Comparison of ENCODE assay signal across 21 cellular contexts in the genomic region with DNA sequence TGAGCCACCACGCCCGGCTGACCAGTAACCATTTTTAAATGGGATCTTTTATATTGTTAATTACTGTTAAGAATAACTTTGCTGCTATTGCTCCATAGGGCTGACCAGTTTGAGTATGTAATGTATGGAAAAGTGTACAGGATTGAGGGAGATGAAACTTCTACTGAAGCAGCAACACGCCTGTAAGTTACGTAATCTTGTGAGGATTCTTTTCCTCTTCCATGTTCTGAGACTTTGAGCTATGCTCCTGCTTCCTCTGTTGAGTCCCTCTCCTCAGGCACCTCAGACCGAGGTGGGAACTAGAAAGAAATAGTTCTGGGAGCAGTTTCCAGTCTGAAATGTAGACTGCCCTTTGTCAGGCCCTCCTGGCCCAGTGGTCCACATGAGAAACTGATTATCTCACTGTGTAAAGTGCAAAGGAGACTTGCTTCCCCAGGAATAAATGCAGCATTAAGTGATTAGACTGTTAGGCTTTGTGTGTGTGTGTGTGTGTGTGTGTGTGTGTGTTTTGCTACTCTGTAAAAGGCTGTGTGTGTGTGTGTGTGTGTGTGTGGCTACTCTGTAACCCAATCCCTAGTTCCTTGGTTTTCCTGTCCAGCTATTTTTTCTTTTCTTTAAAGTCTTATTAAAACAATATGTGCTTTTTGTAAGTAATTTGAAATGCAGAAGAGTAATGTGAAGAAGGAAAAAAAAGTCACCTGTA. TPM values are rescaled to one million over a fixed set of nuclear protein-coding genes. Genes with fewer than 3 reads are reported as not detected.
DNase-seq lines count a peak whose midpoint lies in the region; ATAC-seq and TF ChIP-seq lines count a peak whose summit lies in the region.
"Had no signal": no experiment of that assay in that cellular context is flagged by ENCODE, and none has a peak within 500 bp of the region (broad histone marks: within the 10 kb centered on the region; RNA-seq: fewer than 3 reads in every experiment).

No MANE protein-coding gene starts in this region.

- H3K4me1 ChIP-seq in fibroblast of lung (ENCODE audit: control insufficient read depth, extremely low read depth, insufficient read depth, low read length): peaks cover 5% of the 10 kb centered on the region

- H3K27me3 ChIP-seq in fibroblast of lung (ENCODE audit: control insufficient read depth, insufficient read depth, low read length): no peaks in the 10 kb centered on the region
- H3K27me3 ChIP-seq: adrenal gland, esophagus muscularis mucosa, neutrophil, sigmoid colon, vagina had no signal

- H2AFZ ChIP-seq in fibroblast of lung (ENCODE audit: low read length): no peak overlapping the region
- H2AFZ ChIP-seq: PC-9 had no signal

- H4K20me1 ChIP-seq in fibroblast of lung (ENCODE audit: control insufficient read depth, extremely low read depth, insufficient read depth, low read length): no peaks in the 10 kb centered on the region

- H3K79me2 ChIP-seq in fibroblast of lung (ENCODE audit: control insufficient read depth, insufficient read depth, low read length): peaks cover 13% of the 10 kb centered on the region

- H3K27ac Mint-ChIP-seq in activated CD4-positive, alpha-beta T cell treated with anti-CD3 and anti-CD28 coated beads for 36 hours: peak overlapping the region; percentile 19
- peak overlapping the region; percentile 78 for H3K27ac Mint-ChIP-seq in progenitor cell of endocrine pancreas
- H3K27ac Mint-ChIP-seq: stimulated activated naive B cell treated with anti-CD40 and anti-IgM and Interleukin-4, amounts not matched to agents 10 μg/mL and 1 μg/mL and 100 μg/mL, for 72 hours had no signal

- H3K4me1 Mint-ChIP-seq in activated CD4-positive, alpha-beta T cell treated with anti-CD3 and anti-CD28 coated beads for 36 hours: peaks cover 31% of the 10 kb centered on the region
- peaks cover 20% of the 10 kb centered on the region for H3K4me1 Mint-ChIP-seq in progenitor cell of endocrine pancreas (ENCODE audit: low read depth)

- POLR2A ChIA-PET in activated CD4-positive, alpha-beta T cell treated with anti-CD3 and anti-CD28 coated beads for 36 hours (lab: Charles Lee): interaction anchor here (0.6 to 1.1 kb wide), 3 partner anchors 18 to 64 kb away, joined by 3 to 4 read pairs (median 3); no protein-coding TSS in a partner anchor

- no peak for TF ChIP-seq CTCF in fibroblast of lung (conservative IDR thresholded peaks at IDR 0.05 in 1 of 2, IDR thresholded peaks at IDR 0.05 in 1 of 2; ENCODE audit: low read depth in 1 of 2, low read length in 2 of 2)
- no peak for TF ChIP-seq CTCF in progenitor cell of endocrine pancreas (IDR thresholded peaks at IDR 0.05; ENCODE audit: unreplicated experiment)

- peak overlapping the region; percentile 27 for H3K4me2 ChIP-seq in fibroblast of lung (ENCODE audit: extremely low read depth, insufficient read depth, low read length)
- H3K4me2 ChIP-seq: PC-9 had no signal

- H3K9ac ChIP-seq in fibroblast of lung (ENCODE audit: insufficient read depth, low read length): no peak overlapping the region

- H3K9me3 Mint-ChIP-seq in activated CD4-positive, alpha-beta T cell treated with anti-CD3 and anti-CD28 coated beads for 36 hours (ENCODE audit: low read depth): no peaks in the 10 kb centered on the region
- H3K9me3 Mint-ChIP-seq in progenitor cell of endocrine pancreas (ENCODE audit: low read depth): no peaks in the 10 kb centered on the region
- H3K9me3 Mint-ChIP-seq: stimulated activated naive B cell treated with anti-CD40 and anti-IgM and Interleukin-4, amounts not matched to agents 10 μg/mL and 1 μg/mL and 100 μg/mL, for 72 hours; T-cell had no signal

- H3K27me3 Mint-ChIP-seq in activated CD4-positive, alpha-beta T cell treated with anti-CD3 and anti-CD28 coated beads for 36 hours: no peaks in the 10 kb centered on the region
- no peaks in the 10 kb centered on the region for H3K27me3 Mint-ChIP-seq in progenitor cell of endocrine pancreas
- H3K27me3 Mint-ChIP-seq: stimulated activated naive B cell treated with anti-CD40 and anti-IgM and Interleukin-4, amounts not matched to agents 10 μg/mL and 1 μg/mL and 100 μg/mL, for 72 hours; T-cell had no signal

- intact Hi-C loops in activated CD4-positive, alpha-beta T cell treated with anti-CD3 and anti-CD28 coated beads for 36 hours (cut with DNase I, micrococcal nuclease): no loop called here

- no peak overlapping the region for H3K27ac ChIP-seq in fibroblast of lung (ENCODE audit: insufficient read depth, low read length)
- H3K27ac ChIP-seq: adrenal gland, coronary artery, esophagus muscularis mucosa, neutrophil, PC-9, sigmoid colon, vagina had no signal

- peaks cover 10% of the 10 kb centered on the region for H3K36me3 ChIP-seq in fibroblast of lung (ENCODE audit: control insufficient read depth, insufficient read depth, low read length)

- peaks cover 53% of the 10 kb centered on the region for H3K36me3 Mint-ChIP-seq in activated CD4-positive, alpha-beta T cell treated with anti-CD3 and anti-CD28 coated beads for 36 hours (ENCODE audit: low read depth)
- peaks cover 30% of the 10 kb centered on the region for H3K36me3 Mint-ChIP-seq in progenitor cell of endocrine pancreas (ENCODE audit: insufficient read depth)

- CTCF ChIA-PET in activated CD4-positive, alpha-beta T cell treated with anti-CD3 and anti-CD28 coated beads for 36 hours (lab: Charles Lee): interaction anchor here (0.7 kb wide), 1 partner anchor 14 kb away, joined by 3 read pairs; no protein-coding TSS in a partner anchor

- no peak for ATAC-seq in activated CD4-positive, alpha-beta T cell treated with anti-CD3 and anti-CD28 coated beads for 36 hours
- no peak for ATAC-seq in GM19395 (IDR thresholded peaks at IDR 0.05; ENCODE audit: unreplicated experiment)
- ATAC-seq in GM21423 (IDR thresholded peaks at IDR 0.05; ENCODE audit: unreplicated experiment): no peak
- no peak for ATAC-seq in HG03159 (IDR thresholded peaks at IDR 0.05; ENCODE audit: unreplicated experiment)
- ATAC-seq: stimulated activated naive B cell treated with anti-CD40 and anti-IgM and Interleukin-4, amounts not matched to agents 10 μg/mL and 1 μg/mL and 100 μg/mL, for 72 hours; T-cell had no signal

- no peaks in the 10 kb centered on the region for H3K9me3 ChIP-seq in fibroblast of lung (ENCODE audit: control insufficient read depth, insufficient read depth, low read depth, low read length)
- H3K9me3 ChIP-seq: adrenal gland, esophagus muscularis mucosa, neutrophil, sigmoid colon, vagina had no signal

- H3K4me3 Mint-ChIP-seq in activated CD4-positive, alpha-beta T cell treated with anti-CD3 and anti-CD28 coated beads for 36 hours: no peak overlapping the region
- H3K4me3 Mint-ChIP-seq in progenitor cell of endocrine pancreas (ENCODE audit: low read depth): peak overlapping the region; percentile 37
- H3K4me3 Mint-ChIP-seq: stimulated activated naive B cell treated with anti-CD40 and anti-IgM and Interleukin-4, amounts not matched to agents 10 μg/mL and 1 μg/mL and 100 μg/mL, for 72 hours; T-cell had no signal

- DNase-seq in activated CD4-positive, alpha-beta T cell treated with anti-CD3 and anti-CD28 coated beads for 36 hours: no peak
- no peak for DNase-seq in activated CD4-positive, alpha-beta T cell treated with anti-CD3 and anti-CD28 coated beads, Interleukin-2, amount 50 U/mL, for 4 hours
- peak; percentile 45 for DNase-seq in NCI-H69 (lab: John Stamatoyannopoulos, UW)
- DNase-seq in fibroblast of lung (ENCODE audit: low read depth in 2 of 2): peak; percentile 36 to 67
- DNase-seq in progenitor cell of endocrine pancreas (ENCODE audit: low spot score, unreplicated experiment): no peak
- DNase-seq: adrenal gland; NCI-H1436; NCI-H524; PC-9; sigmoid colon; stimulated activated naive B cell treated with anti-CD40 and anti-IgM and Interleukin-4, amounts not matched to agents 10 μg/mL and 1 μg/mL and 100 μg/mL, for 72 hours; T-cell had no signal

- H3K4me3 ChIP-seq in fibroblast of lung (replicated peaks in 1 of 4; ENCODE audit: control extremely low read depth in 1 of 4, insufficient read depth in 1 of 4, low read depth in 3 of 4, low read length in 4 of 4): no peak overlapping the region
- H3K4me3 ChIP-seq: adrenal gland, coronary artery, esophagus muscularis mucosa, lung, PC-9, sigmoid colon, vagina had no signal

RNA-seq across cellular contexts. Expression of a gene that starts 5.3 kb away (rescaled TPM):
- 100 to 1,000 TPM; 130 to 143 TPM for total RNA-seq in activated CD4-positive, alpha-beta T cell treated with anti-CD3 and anti-CD28 coated beads for 36 hours
- total RNA-seq in fibroblast of lung (59.6 and 62.4 TPM in 2 replicates), progenitor cell of endocrine pancreas (89.3 and 90.5 TPM in 2 replicates)
- 100 and 124 TPM in 2 replicates for polyA plus RNA-seq in fibroblast of lung
- polyA plus RNA-seq in fibroblast of lung (2012): 50.4 and 60.6 TPM in 2 replicates
- polyA minus RNA-seq in fibroblast of lung (ENCODE audit: low replicate concordance): 41.5 and 47.6 TPM in 2 replicates

RNA-seq across cellular contexts. Expression of a gene that starts 5.4 kb away (rescaled TPM):
- total RNA-seq in activated CD4-positive, alpha-beta T cell treated with anti-CD3 and anti-CD28 coated beads for 36 hours: 1 to 10 TPM; 4.6 to 4.7 TPM
- 1.8 and 3.1 TPM in 2 replicates for total RNA-seq in fibroblast of lung
- 0.93 and 1.7 TPM in 2 replicates for polyA plus RNA-seq in fibroblast of lung
- 0.92 and 1.9 TPM in 2 replicates for polyA plus RNA-seq in fibroblast of lung (2012)
- polyA minus RNA-seq in fibroblast of lung (ENCODE audit: low replicate concordance): 1.3 and 5.4 TPM in 2 replicates
- 21.9 and 22.4 TPM in 2 replicates for total RNA-seq in progenitor cell of endocrine pancreas

RNA-seq across cellular contexts. Expression of a gene that starts 11.2 kb away (rescaled TPM):
- not detected for total RNA-seq in activated CD4-positive, alpha-beta T cell treated with anti-CD3 and anti-CD28 coated beads for 36 hours
- 0.50 and 0.51 TPM in 2 replicates for total RNA-seq in fibroblast of lung
- polyA plus RNA-seq in fibroblast of lung: 0.16 and 0.27 TPM in 2 replicates
- polyA plus RNA-seq in fibroblast of lung (2012): 0.16 and 0.45 TPM in 2 replicates
- 0.59 TPM in 1 of 2 replicates, not detected in the other for polyA minus RNA-seq in fibroblast of lung (ENCODE audit: low replicate concordance)
- total RNA-seq in progenitor cell of endocrine pancreas: 6.2 and 7.1 TPM in 2 replicates
- total RNA-seq: PC-9, T-cell had no signal
- polyA plus RNA-seq: AG04450 had no signal

RNA-seq across cellular contexts. Expression of a gene that starts 13.1 kb away (rescaled TPM):
- total RNA-seq in activated CD4-positive, alpha-beta T cell treated with anti-CD3 and anti-CD28 coated beads for 36 hours: under 1 TPM in 1 of 2 experiments, not detected in 1; 0.23 TPM
- total RNA-seq in fibroblast of lung (1.3 and 4.8 TPM in 2 replicates), progenitor cell of endocrine pancreas (10.2 and 13.0 TPM in 2 replicates)
- 0.46 and 1.3 TPM in 2 replicates for polyA plus RNA-seq in fibroblast of lung
- polyA plus RNA-seq in fibroblast of lung (2012): 1.6 and 2.4 TPM in 2 replicates
- polyA minus RNA-seq in fibroblast of lung (ENCODE audit: low replicate concordance): 0.07 and 1.9 TPM in 2 replicates
- total RNA-seq: PC-9 had no signal

RNA-seq across cellular contexts. Expression of a gene that starts 29.4 kb away (rescaled TPM):
- 1 to 10 TPM; 3.7 to 4.5 TPM for total RNA-seq in activated CD4-positive, alpha-beta T cell treated with anti-CD3 and anti-CD28 coated beads for 36 hours
- total RNA-seq in fibroblast of lung (18.5 and 22.3 TPM in 2 replicates), progenitor cell of endocrine pancreas (15.4 and 17.3 TPM in 2 replicates)
- polyA plus RNA-seq in fibroblast of lung: 9.3 and 13.4 TPM in 2 replicates
- 8.2 and 15.1 TPM in 2 replicates for polyA plus RNA-seq in fibroblast of lung (2012)
- polyA minus RNA-seq in fibroblast of lung (ENCODE audit: low replicate concordance): 12.5 and 18.4 TPM in 2 replicates

Comparison
In these comparisons a context has a peak if more than half of its experiments do, and no peak if none do; other contexts are left out.
1. DNase-seq: peak in NCI-H69 (single experiment) and fibroblast of lung (2 of 2); none in activated CD4-positive, alpha-beta T cell treated with anti-CD3 and anti-CD28 coated beads for 36 hours (single experiment), activated CD4-positive, alpha-beta T cell treated with anti-CD3 and anti-CD28 coated beads, Interleukin-2, amount 50 U/mL, for 4 hours (0 of 2) and progenitor cell of endocrine pancreas (single experiment).